8 cellular contexts compared by ENCODE assay signal in genomic region chrX:9785944-9786741, GRCh38. TPM values are rescaled to one million over a fixed set of nuclear protein-coding genes. Genes with fewer than 3 reads are reported as not detected.
A peak's percentile ranks its signal among the peaks of the same experiment; 100 is the strongest.
DNase-seq lines count a peak whose midpoint lies in the region; ATAC-seq and TF ChIP-seq lines count a peak whose summit lies in the region.

Gene SHROOM2, plus strand, starts transcription at chrX:9786429. Its CDS starts 117 bp downstream, at chrX:9786546.

- peak within 1 kb of the TSS; percentile 91 for H3K27ac ChIP-seq in C4-2B

- H3K9me3 Mint-ChIP-seq in endothelial cell (ENCODE audit: unreplicated experiment), result no peaks in the 10 kb centered on the region
- peaks cover 0 to 5% (median 0%) of the 10 kb centered on the region in 9 donors for H3K9me3 Mint-ChIP-seq in naive thymus-derived CD8-positive, alpha-beta T cell

- no peaks in the 10 kb centered on the region for H3K36me3 Mint-ChIP-seq in endothelial cell (ENCODE audit: low read depth, unreplicated experiment)
- no peaks in the 10 kb centered on the region for H3K36me3 Mint-ChIP-seq in naive thymus-derived CD8-positive, alpha-beta T cell

- H3K4me3 Mint-ChIP-seq in endothelial cell (ENCODE audit: unreplicated experiment), result peak within 1 kb of the TSS; percentile 96
- H3K4me3 Mint-ChIP-seq in naive thymus-derived CD8-positive, alpha-beta T cell, result peak within 1 kb of the TSS in 6 of 10 donors; percentile 45 to 71 (median 54)

- POLR2A ChIA-PET in naive thymus-derived CD8-positive, alpha-beta T cell (lab: Charles Lee), result no interaction called here

- ATAC-seq in naive thymus-derived CD8-positive, alpha-beta T cell, result no peak
- no peak for ATAC-seq in HG02970 (IDR thresholded peaks at IDR 0.05; ENCODE audit: low FRiP score, unreplicated experiment)

- H3K27me3 Mint-ChIP-seq in endothelial cell (ENCODE audit: unreplicated experiment), result peaks cover 6% of the 10 kb centered on the region
- peaks cover 4 to 28% (median 13%) of the 10 kb centered on the region in 5 donors for H3K27me3 Mint-ChIP-seq in naive thymus-derived CD8-positive, alpha-beta T cell

- TF ChIP-seq CTCF in C4-2B (conservative IDR thresholded peaks at IDR 0.05) (no peak), endothelial cell (IDR thresholded peaks at IDR 0.05; ENCODE audit: unreplicated experiment) (no peak)

- H3K27ac Mint-ChIP-seq in endothelial cell (ENCODE audit: unreplicated experiment), result peak within 1 kb of the TSS; percentile 67
- H3K27ac Mint-ChIP-seq in naive thymus-derived CD8-positive, alpha-beta T cell, result no peak within 1 kb of the TSS

- H3K4me1 Mint-ChIP-seq in endothelial cell (ENCODE audit: unreplicated experiment), result peaks cover 13% of the 10 kb centered on the region
- H3K4me1 Mint-ChIP-seq in naive thymus-derived CD8-positive, alpha-beta T cell, result peaks cover 0 to 4% (median 0%) of the 10 kb centered on the region in 4 donors

- DNase-seq in NCI-H510A (lab: John Stamatoyannopoulos, UW) (peak; percentile 15), endothelial cell (ENCODE audit: low spot score) (peak; percentile 33), Ammon's horn (ENCODE audit: low spot score) (no peak), NAMALWA (ENCODE audit: low spot score) (no peak), globus pallidus (ENCODE audit: low spot score) (no peak)
- DNase-seq in naive thymus-derived CD8-positive, alpha-beta T cell, result no peak

RNA-seq across cellular contexts. Expression of gene SHROOM2, which starts in this region (rescaled TPM):
- total RNA-seq in endothelial cell (ENCODE audit: unreplicated experiment), result 22.3 TPM
- total RNA-seq in naive thymus-derived CD8-positive, alpha-beta T cell, result not detected
- not detected for polyA plus RNA-seq in naive thymus-derived CD8-positive, alpha-beta T cell

Comparison
In these comparisons a context has a peak if more than half of its experiments do, and no peak if none do; other contexts are left out.
1. RNA of gene SHROOM2 (total RNA-seq): 22.3 TPM in endothelial cell (single experiment); not detected in naive thymus-derived CD8-positive, alpha-beta T cell; every median in the first group is over 10 times any median in the second.
2. DNase-seq: peak in NCI-H510A (single experiment) and endothelial cell (single experiment); none in naive thymus-derived CD8-positive, alpha-beta T cell (0 of 10), Ammon's horn (single experiment), NAMALWA (single experiment) and globus pallidus (single experiment).